Comparison of ENCODE assay signal across 8 cellular contexts in the genomic region with DNA sequence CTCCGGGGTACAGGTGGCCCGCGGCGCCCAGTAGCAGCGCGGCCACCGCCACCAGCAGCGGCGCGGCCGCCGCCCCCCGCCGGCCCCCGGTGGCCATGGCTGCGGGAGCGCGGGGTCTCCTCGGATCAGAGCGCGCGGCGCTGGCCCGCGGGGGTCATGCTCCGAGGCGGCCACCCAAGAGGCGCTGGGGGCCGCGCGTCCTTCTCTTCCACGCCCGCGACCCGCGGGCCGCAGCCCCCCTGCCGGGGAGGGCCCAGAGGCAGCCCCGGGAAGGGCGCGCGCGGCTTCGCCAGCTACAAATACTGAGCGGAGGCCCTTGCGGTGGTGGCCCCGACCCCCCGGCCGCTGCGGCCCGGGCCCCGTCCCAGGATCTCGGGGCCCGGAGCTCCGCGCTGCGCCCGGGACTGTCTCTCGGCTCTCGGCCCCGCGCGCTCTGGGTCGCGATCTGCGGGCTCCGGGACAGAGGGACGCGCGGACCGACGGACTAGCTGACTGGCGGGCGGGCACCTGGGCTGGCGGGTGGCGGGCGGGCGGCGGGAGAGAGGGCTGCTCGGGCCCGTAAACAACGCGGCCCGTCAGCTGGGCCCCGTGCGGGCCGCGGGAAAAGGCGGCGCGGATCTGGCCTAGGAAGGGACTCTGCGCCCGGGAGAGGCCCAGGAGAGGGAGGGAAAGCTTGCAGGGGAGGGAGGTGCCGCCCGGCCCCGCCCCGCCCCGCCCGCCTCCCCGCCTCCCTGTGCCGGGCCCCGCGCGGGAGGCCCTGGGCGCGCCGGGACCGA. TPM values are rescaled to one million over a fixed set of nuclear protein-coding genes. Genes with fewer than 3 reads are reported as not detected.
DNase-seq lines count a peak whose midpoint lies in the region; ATAC-seq and TF ChIP-seq lines count a peak whose summit lies in the region.

A gene (minus strand): TSS at position 620 of the 776 bp plus-strand sequence. CDS start 523 bp downstream, at position 97.

- peak; percentile 66 for DNase-seq in HT-29 (ENCODE audit: low spot score)
- DNase-seq in NOMO-1 (lab: John Stamatoyannopoulos, UW; ENCODE audit: unreplicated experiment in 2 of 2), result peak; percentile 90 to 95
- peak; percentile 57 for DNase-seq in activated T-cell treated with anti-CD3 and anti-CD28 coated beads, Interleukin-2, amount 50 U/mL, for 1 hour
- DNase-seq in esophagus muscularis mucosa (ENCODE audit: extremely low spot score), result peak; percentile 95
- peak; percentile 21 to 26 for DNase-seq in stimulated activated CD8-positive, alpha-beta memory T cell treated with anti-CD3 and anti-CD28 coated beads, Interleukin-7, amount 100 ng/mL, for 48 hours (ENCODE audit: extremely low read depth in 1 of 2, low read depth in 1 of 2)

- H3K36me3 ChIP-seq in BLaER1, result peaks cover 5% of the 10 kb centered on the region; the same call in 1 of the 2 replicates
- no peaks in the 10 kb centered on the region for H3K36me3 ChIP-seq in esophagus muscularis mucosa
- no peaks in the 10 kb centered on the region for H3K36me3 ChIP-seq in mucosa of stomach (ENCODE audit: control insufficient read depth, insufficient read depth, low read length)

- no peak for TF ChIP-seq CTCF in esophagus muscularis mucosa (IDR thresholded peaks at IDR 0.05)

- no peaks in the 10 kb centered on the region; the same call in 1 of the 2 replicates for H3K9me3 ChIP-seq in BLaER1
- no peaks in the 10 kb centered on the region for H3K9me3 ChIP-seq in esophagus muscularis mucosa
- no peaks in the 10 kb centered on the region for H3K9me3 ChIP-seq in mucosa of stomach (ENCODE audit: control insufficient read depth, low read length)

- peaks cover 41% of the 10 kb centered on the region for H4K20me1 ChIP-seq in BLaER1

- ATAC-seq in GM19455 (IDR thresholded peaks at IDR 0.05; ENCODE audit: unreplicated experiment), result peak; percentile 71

- peak within 1 kb of the TSS; percentile 87 for H3K4me2 ChIP-seq in BLaER1

- TF ChIP-seq POLR2A in esophagus muscularis mucosa (IDR thresholded peaks at IDR 0.05; ENCODE audit: low read depth), result peak; percentile 50

- peak within 1 kb of the TSS; percentile 98 for H3K4me3 ChIP-seq in BLaER1
- peak within 1 kb of the TSS; percentile 83 to 100 (median 100) for H3K4me3 ChIP-seq in esophagus muscularis mucosa
- H3K4me3 ChIP-seq in mucosa of stomach (ENCODE audit: low read length), result peak within 1 kb of the TSS; percentile 72

- WGBS in esophagus muscularis mucosa, result no CpG with 5 or more reads among the region's 108 CpGs

- H3K27me3 ChIP-seq in BLaER1 (no peaks in the 10 kb centered on the region), esophagus muscularis mucosa (peaks cover 0 to 3% (median 0%) of the 10 kb centered on the region in 4 donors), mucosa of stomach (ENCODE audit: control insufficient read depth, insufficient read depth, low read length) (no peaks in the 10 kb centered on the region)

- H3K9ac ChIP-seq in BLaER1, result peak within 1 kb of the TSS; percentile 99
- H3K9ac ChIP-seq in mucosa of stomach (ENCODE audit: low read length), result peak within 1 kb of the TSS; percentile 82

- peaks cover 46% of the 10 kb centered on the region for H3K4me1 ChIP-seq in BLaER1
- H3K4me1 ChIP-seq in esophagus muscularis mucosa, result peaks cover 18 to 55% (median 35%) of the 10 kb centered on the region in 4 donors
- H3K4me1 ChIP-seq in mucosa of stomach (ENCODE audit: control insufficient read depth, insufficient read depth, low read length), result peaks cover 19% of the 10 kb centered on the region

- peak within 1 kb of the TSS; percentile 98 for H3K27ac ChIP-seq in BLaER1
- H3K27ac ChIP-seq in esophagus muscularis mucosa (replicated peaks in 1 of 4), result peak within 1 kb of the TSS; percentile 90 to 94 (median 94)

- intact Hi-C loops in esophagus muscularis mucosa (cut with DNase I), result loop anchor here (1.0 kb wide), 1 partner anchor 96 kb away; no protein-coding TSS in a partner anchor

- no peak for TF ChIP-seq EP300 in esophagus muscularis mucosa (IDR thresholded peaks at IDR 0.05)

RNA-seq across cellular contexts. Expression of the gene that starts here (rescaled TPM):
- 12.5 and 16.8 TPM in 2 replicates for total RNA-seq in HT-29 (2014; rRNA removed; shearing (Covaris generic))
- 100 to 1,000 TPM in 2 of 4 donors, 10 to 100 TPM in 2; 72.3 to 143 (median 92.5) TPM for total RNA-seq in esophagus muscularis mucosa

Comparison
In these comparisons a context has a peak if more than half of its experiments do, and no peak if none do; other contexts are left out.
1. Peak in every context shown above with its lines: DNase-seq, ATAC-seq, H3K4me3 ChIP-seq and H3K27ac ChIP-seq.
2. DNase-seq: peak in every context shown above with its lines; median percentile 95 in esophagus muscularis mucosa; 92 in NOMO-1; 66 in HT-29; 57 in activated T-cell treated with anti-CD3 and anti-CD28 coated beads, Interleukin-2, amount 50 U/mL, for 1 hour; 24 in stimulated activated CD8-positive, alpha-beta memory T cell treated with anti-CD3 and anti-CD28 coated beads, Interleukin-7, amount 100 ng/mL, for 48 hours.